8 cellular contexts compared by ENCODE assay signal in genomic region chr3:39406368-39407258, GRCh38. TPM values are rescaled to one million over a fixed set of nuclear protein-coding genes. Genes with fewer than 3 reads are reported as not detected.
DNase-seq lines count a peak whose midpoint lies in the region; ATAC-seq and TF ChIP-seq lines count a peak whose summit lies in the region.

Gene RPSA (plus strand): TSS chr3:39406720. CDS start chr3:39407654, 934 bp downstream.

- H3K4me2 ChIP-seq in SK-N-SH = peak within 1 kb of the TSS; percentile 76

- peak; percentile 93 for DNase-seq in GM10266 (ENCODE audit: extremely low spot score)
- peak; percentile 90 for DNase-seq in NCI-H1048 (lab: John Stamatoyannopoulos, UW)
- peak; percentile 92 for DNase-seq in SK-N-SH
- peak; percentile 96 for DNase-seq in activated naive CD4-positive, alpha-beta T cell treated with anti-CD3 and anti-CD28 coated beads, Interleukin-2, amount 50 U/mL, for 16 hours
- DNase-seq in germinal center (ENCODE audit: low spot score) = peak; percentile 94
- peak; percentile 89 for DNase-seq in non-pigmented ciliary epithelial cell (ENCODE audit: low read depth)
- DNase-seq in superior temporal gyrus (ENCODE audit: extremely low spot score) = peak; percentile 99

- H3K9me3 ChIP-seq in SK-N-SH = no peaks in the 10 kb centered on the region

- peaks cover 37 to 42% of the 10 kb centered on the region in 2 experiments for H3K36me3 ChIP-seq in SK-N-SH (replicated peaks in 1 of 2; ENCODE audit: control insufficient read depth in 1 of 2, insufficient read depth in 2 of 2, low read length in 1 of 2)

- H3K27ac ChIP-seq in SK-N-SH (ENCODE audit: low read depth in 2 of 2, low read length in 1 of 2) = peak within 1 kb of the TSS; percentile 73 to 90

- TF ChIP-seq RAD21 in SK-N-SH (IDR thresholded peaks at IDR 0.05; ENCODE audit: low read length) = peak; percentile 41

- no peak for TF ChIP-seq EP300 in SK-N-SH (IDR thresholded peaks at IDR 0.05; ENCODE audit: borderline replicate concordance in 1 of 2, low read depth in 1 of 2, low read length in 1 of 2)

- H4K20me1 ChIP-seq in SK-N-SH (ENCODE audit: insufficient read depth) = peaks cover 40% of the 10 kb centered on the region

- peak; percentile 94 for ATAC-seq in HG02588 (IDR thresholded peaks at IDR 0.05; ENCODE audit: unreplicated experiment)

- CTCF ChIA-PET in SK-N-SH (lab: Yijun Ruan, JAX) = interaction anchor here (0.6 to 2.2 kb wide), 12 partner anchors 10 to 903 kb away, joined by 3 to 10 read pairs (median 4); partner anchors contain the start of gene EIF1B

- POLR2A ChIA-PET in SK-N-SH (lab: Yijun Ruan, JAX) = interaction anchor here (0.7 to 2.5 kb wide), 7 partner anchors 8 to 29 kb away, joined by 3 to 11 read pairs (median 4); no protein-coding TSS in a partner anchor

- H3K79me2 ChIP-seq in SK-N-SH (ENCODE audit: insufficient read depth) = peaks cover 50% of the 10 kb centered on the region

- H3K9me2 ChIP-seq in SK-N-SH = no peaks in the 10 kb centered on the region

- WGBS in SK-N-SH (ENCODE audit: low lambda C conversion rate) = under 1% methylated on average over 42 of the region's 63 CpGs

- peak within 1 kb of the TSS; percentile 89 for H3K9ac ChIP-seq in SK-N-SH

- H3K4me1 ChIP-seq in SK-N-SH (ENCODE audit: control insufficient read depth in 1 of 2, insufficient read depth in 2 of 2, low read depth in 1 of 2, low read length in 1 of 2) = peaks cover 9 to 25% of the 10 kb centered on the region in 2 experiments

- H2AFZ ChIP-seq in SK-N-SH (ENCODE audit: low read depth) = peak within 1 kb of the TSS; percentile 83

- peaks cover 48% of the 10 kb centered on the region for H3F3A ChIP-seq in SK-N-SH (replicated peaks; ENCODE audit: insufficient read depth)

- H3K27me3 ChIP-seq in SK-N-SH (ENCODE audit: insufficient read depth) = no peaks in the 10 kb centered on the region

- H3K4me3 ChIP-seq in SK-N-SH (ENCODE audit: low read depth in 2 of 2, low read length in 1 of 2) = peak within 1 kb of the TSS; percentile 73 to 88

- peak; percentile 63 for TF ChIP-seq CTCF in GM10266 (IDR thresholded peaks at IDR 0.05; ENCODE audit: control insufficient read depth, insufficient read depth, low read depth, missing control alignments)
- peak; percentile 37 for TF ChIP-seq CTCF in SK-N-SH (IDR thresholded peaks at IDR 0.05)

TF ChIP-seq in SK-N-SH, 30 proteins besides CTCF, POLR2A, EP300 and RAD21 (continues in another document):
- TF ChIP-seq FOXM1 (IDR thresholded peaks at IDR 0.05; ENCODE audit: low read depth) = no peak
- TF ChIP-seq RXRA (IDR thresholded peaks at IDR 0.05; ENCODE audit: borderline replicate concordance, low read depth) = no peak
- TF ChIP-seq CHD2 (IDR thresholded peaks at IDR 0.05; ENCODE audit: low read length, partially characterized antibody) = peak; percentile 18
- TF ChIP-seq MXI1 (IDR thresholded peaks at IDR 0.05; ENCODE audit: low read depth, low read length) = peak; percentile 96
- TF ChIP-seq ZBTB33 (IDR thresholded peaks at IDR 0.05; ENCODE audit: borderline replicate concordance, low read depth) = no peak
- no peak; the same call in 1 of the 2 replicates for TF ChIP-seq IRF3 (IDR thresholded peaks at IDR 0.05; ENCODE audit: low read depth, low read length)
- peak; percentile 74; the same call in 1 of the 2 replicates for TF ChIP-seq YY1 (IDR thresholded peaks at IDR 0.05; ENCODE audit: low read depth)
- TF ChIP-seq EZH2phosphoT487 (IDR thresholded peaks at IDR 0.05; ENCODE audit: borderline replicate concordance, low read depth) = no peak
- peak; percentile 68; the same call in 1 of the 2 replicates for TF ChIP-seq USF1 (IDR thresholded peaks at IDR 0.05; ENCODE audit: borderline replicate concordance, low read depth)
- TF ChIP-seq PBX3 (IDR thresholded peaks at IDR 0.05) = no peak; the same call in 1 of the 2 replicates
- TF ChIP-seq FOSL2 (IDR thresholded peaks at IDR 0.05; ENCODE audit: borderline replicate concordance, low read depth) = no peak
- TF ChIP-seq MEF2A (IDR thresholded peaks at IDR 0.05; ENCODE audit: borderline replicate concordance, low read depth) = 0 out of 2 replicates have a peak, but pooled peaks have one; percentile 11
- no peak; the same call in 1 of the 2 replicates for TF ChIP-seq REST (IDR thresholded peaks at IDR 0.05; ENCODE audit: low read depth, low read length)
- peak; percentile 98 for TF ChIP-seq TAF1 (IDR thresholded peaks at IDR 0.05; ENCODE audit: borderline replicate concordance, low read depth, low read length)
- TF ChIP-seq NRF1 (IDR thresholded peaks at IDR 0.05; ENCODE audit: low read depth, low read length) = peak; percentile 55; the same call in 1 of the 2 replicates
- no peak for TF ChIP-seq TEAD4 (IDR thresholded peaks at IDR 0.05; ENCODE audit: borderline replicate concordance, insufficient read depth)
- no peak for TF ChIP-seq USF2 (IDR thresholded peaks at IDR 0.05; ENCODE audit: borderline replicate concordance, low read depth, low read length)

RNA-seq across cellular contexts. Expression of gene RPSA, which starts in this region (rescaled TPM):
- polyA plus RNA-seq in SK-N-SH (2012; rRNA removed) = 2,958 and 3,456 TPM in 2 replicates
- 3,101 and 3,500 TPM in 2 replicates for polyA plus RNA-seq in SK-N-SH (2012; cell fraction: cytosol; rRNA removed)
- 1,164 and 1,345 TPM in 2 replicates for polyA plus RNA-seq in SK-N-SH (2012; cell fraction: nucleus; rRNA removed)

Comparison
In these comparisons a context has a peak if more than half of its experiments do, and no peak if none do; other contexts are left out.
1. Peak in every context shown above with its lines: DNase-seq, ATAC-seq, H3K4me3 ChIP-seq and H3K27ac ChIP-seq.